In the genomic region with DNA sequence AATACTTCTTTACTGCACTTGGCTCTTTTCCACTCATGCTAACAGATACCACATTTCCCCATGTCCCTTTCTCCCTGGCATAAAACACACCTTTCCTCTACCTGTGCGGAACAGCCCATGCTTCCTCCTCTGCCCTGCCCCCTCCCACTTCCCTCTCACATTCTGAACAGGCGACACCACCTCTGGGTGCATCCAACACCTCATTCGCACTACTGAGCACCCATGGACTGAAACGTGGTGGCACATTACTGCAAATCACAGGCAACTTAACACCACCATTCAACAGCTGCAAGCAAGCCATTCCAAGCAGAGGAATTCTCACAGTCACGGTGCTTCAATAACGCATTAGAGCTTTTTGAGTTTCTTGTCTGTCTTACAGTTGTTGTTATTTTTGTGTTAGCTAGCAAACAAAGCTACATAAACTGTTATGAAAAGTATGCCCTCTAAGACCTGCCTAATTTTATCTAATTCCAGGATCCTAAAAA, we compare ENCODE assay signal across 1 cellular context.
TF ChIP-seq lines count a peak whose summit lies in the region.

No MANE protein-coding gene starts in this region.

TF ChIP-seq in IMR-90, 13 proteins besides CTCF, POLR2A, EP300 and RAD21:
- TF ChIP-seq MXI1 (IDR thresholded peaks at IDR 0.05; ENCODE audit: borderline replicate concordance, low read depth, low read length) = no peak
- TF ChIP-seq NFE2L2 (IDR thresholded peaks at IDR 0.05; ENCODE audit: low read depth, low read length) = no peak
- TF ChIP-seq CEBPB (IDR thresholded peaks at IDR 0.05; ENCODE audit: low read depth, low read length) = no peak
